Comparison of ENCODE assay signal across 15 cellular contexts in genomic region chr20:31836853-31837608, GRCh38. TPM values are rescaled to one million over a fixed set of nuclear protein-coding genes. Genes with fewer than 3 reads are reported as not detected.
A peak's percentile ranks its signal among the peaks of the same experiment; 100 is the strongest.
DNase-seq lines count a peak whose midpoint lies in the region; ATAC-seq, FAIRE-seq and TF ChIP-seq lines count a peak whose summit lies in the region.
"Had no signal": no experiment of that assay in that cellular context is flagged by ENCODE, and none has a peak within 500 bp of the region (broad histone marks: within the 10 kb centered on the region; RNA-seq: fewer than 3 reads in every experiment).

No MANE protein-coding gene starts in this region.

- H3K9ac ChIP-seq in HepG2 (ENCODE audit: insufficient read depth, low read depth, low read length): no peak overlapping the region

- TF ChIP-seq CTCF in HepG2 (CRISPR knock-in tag; IDR thresholded peaks at IDR 0.05) (no peak), right lobe of liver (IDR thresholded peaks at IDR 0.05) (no peak), fibroblast of villous mesenchyme (IDR thresholded peaks at IDR 0.05; ENCODE audit: insufficient read depth, low read depth, low read length) (no peak), type B pancreatic cell (conservative IDR thresholded peaks at IDR 0.05) (no peak)

- CTCF ChIA-PET in HepG2 (lab: Yijun Ruan, JAX; ENCODE audit: low intra/inter-chr PET ratio, low total read pairs): no interaction called here

- H3K27ac Mint-ChIP-seq in type B pancreatic cell: no peak overlapping the region

- H3K27ac ChIP-seq in HepG2 (ENCODE audit: extremely low read length, insufficient read depth, low read length): no peak overlapping the region
- H3K27ac ChIP-seq in right lobe of liver: no peak overlapping the region
- H3K27ac ChIP-seq: suprapubic skin had no signal

- no peaks in the 10 kb centered on the region for H4K20me1 ChIP-seq in HepG2 (ENCODE audit: insufficient read depth, low read length)

- no peak overlapping the region for H3K4me3 Mint-ChIP-seq in type B pancreatic cell
- H3K4me3 Mint-ChIP-seq: activated T-cell treated with anti-CD3 and anti-CD28 coated beads, Interleukin-2, amount 50 U/mL, for 24 hours; T-helper 17 cell had no signal

- ATAC-seq in HepG2 (no peak), right lobe of liver (no peak), left colon (no peak)

- H3K79me2 ChIP-seq in HepG2 (ENCODE audit: insufficient read depth, low read length): no peaks in the 10 kb centered on the region

- TF ChIP-seq RAD21 in HepG2 (CRISPR knock-in tag; IDR thresholded peaks at IDR 0.05): no peak

- 42% methylated on average over 5 of the region's 5 CpGs for WGBS in HepG2 (ENCODE audit: low lambda C conversion rate)
- 76% methylated on average over 3 of the region's 5 CpGs for WGBS in right lobe of liver (ENCODE audit: insufficient coverage, low coverage, low lambda C conversion rate, missing lambda C conversion rate)

- no peaks in the 10 kb centered on the region for H3K36me3 Mint-ChIP-seq in type B pancreatic cell

- intact Hi-C loops in HepG2 (cut with micrococcal nuclease; ENCODE audit: unreplicated experiment): no loop called here
- intact Hi-C loops in right lobe of liver (cut with DNase I): no loop called here
- intact Hi-C loops in left colon (cut with DNase I, micrococcal nuclease): no loop called here

- no peak for TF ChIP-seq POLR2A in HepG2 (IDR thresholded peaks at IDR 0.05; ENCODE audit: insufficient read depth in 1 of 2, low read depth in 2 of 2, low read length in 2 of 2)
- TF ChIP-seq POLR2A in right lobe of liver (IDR thresholded peaks at IDR 0.05): no peak

- DNase-seq in HepG2 (ENCODE audit: low spot score) (no peak), right lobe of liver (no peak), RCC 7860 (ENCODE audit: low spot score) (peak; percentile 11), fibroblast of villous mesenchyme (ENCODE audit: low read depth) (peak; percentile 30), type B pancreatic cell (ENCODE audit: extremely low spot score, unreplicated experiment) (peak; percentile 68), left colon (no peak)
- no peak for DNase-seq in activated CD8-positive, alpha-beta memory T cell treated with anti-CD3 and anti-CD28 coated beads for 24 hours
- DNase-seq in stimulated activated CD8-positive, alpha-beta memory T cell treated with anti-CD3 and anti-CD28 coated beads, Interleukin-4, amount 100 ng/mL, for 48 hours: no peak
- DNase-seq: activated T-cell treated with anti-CD3 and anti-CD28 coated beads, Interleukin-2, amount 50 U/mL, for 24 hours; NCI-H1105 treated with DMSO at 0.1 percent for 48 hours; T-helper 17 cell had no signal

- TF ChIP-seq EP300 in HepG2 (IDR thresholded peaks at IDR 0.05; ENCODE audit: low read depth in 2 of 2, low read length in 2 of 2): no peak
- TF ChIP-seq EP300 in HepG2 (CRISPR knock-in tag; IDR thresholded peaks at IDR 0.05; ENCODE audit: borderline replicate concordance): no peak

- FAIRE-seq in HepG2 (lab: Jason Lieb, UNC) (no peak), RCC 7860 (lab: Jason Lieb, UNC) (no peak)

- no peaks in the 10 kb centered on the region for H3K9me3 Mint-ChIP-seq in type B pancreatic cell
- H3K9me3 Mint-ChIP-seq: activated T-cell treated with anti-CD3 and anti-CD28 coated beads, Interleukin-2, amount 50 U/mL, for 24 hours had no signal

- H3K4me2 ChIP-seq in HepG2 (ENCODE audit: low read depth, low read length): no peak overlapping the region

- H3K9me3 ChIP-seq in HepG2 (ENCODE audit: low read length) (no peaks in the 10 kb centered on the region), right lobe of liver (no peaks in the 10 kb centered on the region)
- H3K9me3 ChIP-seq: suprapubic skin had no signal

- no TSS peak for BruUV-seq in HepG2 (replicated peaks; lab: Mats Ljungman, UMichigan)

- H3K4me1 ChIP-seq in HepG2 (ENCODE audit: insufficient read depth, low read length) (peaks cover 37% of the 10 kb centered on the region), right lobe of liver (no peaks in the 10 kb centered on the region)

- H3K27me3 Mint-ChIP-seq in type B pancreatic cell: no peaks in the 10 kb centered on the region
- H3K27me3 Mint-ChIP-seq: activated T-cell treated with anti-CD3 and anti-CD28 coated beads, Interleukin-2, amount 50 U/mL, for 24 hours; T-helper 17 cell had no signal

- POLR2A ChIA-PET in HepG2 (lab: Yijun Ruan, JAX): interaction anchor here (1.1 kb wide), 1 partner anchor 10 kb away, joined by 4 read pairs; no protein-coding TSS in a partner anchor

- no peak overlapping the region for H3K4me3 ChIP-seq in HepG2 (replicated peaks in 1 of 3; ENCODE audit: insufficient read depth in 1 of 3, low read depth in 2 of 3, low read length in 3 of 3)
- H3K4me3 ChIP-seq in right lobe of liver: no peak overlapping the region
- H3K4me3 ChIP-seq in fibroblast of villous mesenchyme (ENCODE audit: low read depth, low read length): no peak overlapping the region
- H3K4me3 ChIP-seq: suprapubic skin had no signal

- H3K27me3 ChIP-seq in HepG2 (ENCODE audit: control insufficient read depth in 1 of 2, insufficient read depth in 2 of 2, low read length in 2 of 2) (peaks cover 11 to 19% of the 10 kb centered on the region in 2 experiments; a peak in 3 of 5 replicates), right lobe of liver (no peaks in the 10 kb centered on the region)
- H3K27me3 ChIP-seq: suprapubic skin had no signal

- in situ Hi-C loops in HepG2 (cut with HindIII; ENCODE audit: extremely low pct_ligation_motif_present, low pct_unique_long_range_greater_than_20kb): no loop called here

- H3K4me1 Mint-ChIP-seq in type B pancreatic cell (ENCODE audit: unreplicated experiment): peaks cover 22% of the 10 kb centered on the region

- H3K36me3 ChIP-seq in HepG2 (replicated peaks in 1 of 2; ENCODE audit: control insufficient read depth in 1 of 2, insufficient read depth in 2 of 2, low read length in 2 of 2): no peaks in the 10 kb centered on the region
- no peaks in the 10 kb centered on the region for H3K36me3 ChIP-seq in right lobe of liver
- H3K36me3 ChIP-seq: suprapubic skin had no signal

- H2AFZ ChIP-seq in HepG2 (ENCODE audit: low read length): no peak overlapping the region

RNA-seq across cellular contexts. Expression of gene FOXS1, which starts 8.4 kb away (rescaled TPM):
- total RNA-seq in HepG2 (2016; rRNA removed; fragmentation: Illumina TruSeq; extraction: Trizol) (not detected in 2 replicates), right lobe of liver (under 1 TPM in 2 of 6 experiments, not detected in 4; 0.15 to 0.31 TPM), fibroblast of villous mesenchyme (1.7 and 2.9 TPM in 2 replicates), type B pancreatic cell (ENCODE audit: low replicate concordance) (0.22 TPM in 1 of 2 replicates, not detected in the other), left colon (under 1 TPM; 0.45 to 0.52 TPM)
- not detected in 2 replicates for total RNA-seq in HepG2 (2016; cell fraction: cytosol; rRNA removed; fragmentation: Illumina TruSeq; extraction: Trizol; ENCODE audit: low read depth)
- total RNA-seq in HepG2 (2016; cell fraction: insoluble cytoplasmic fraction; rRNA removed; fragmentation: Illumina TruSeq; extraction: Trizol): not detected in 2 replicates
- not detected in 2 replicates for total RNA-seq in HepG2 (2016; cell fraction: membrane; rRNA removed; fragmentation: Illumina TruSeq; extraction: Trizol)
- not detected in 2 replicates for total RNA-seq in HepG2 (2016; cell fraction: nucleus; rRNA removed; fragmentation: Illumina TruSeq; extraction: Trizol)
- polyA plus RNA-seq in HepG2 (2011; rRNA removed): not detected in 2 replicates
- polyA plus RNA-seq in HepG2 (2011; cell fraction: cytosol; rRNA removed): not detected in 2 replicates
- not detected in 2 replicates for polyA plus RNA-seq in HepG2 (2011; cell fraction: nucleus; rRNA removed)
- not detected in 2 replicates for polyA plus RNA-seq in HepG2 (2012)
- not detected in 2 replicates for polyA plus RNA-seq in HepG2 (2016; cell fraction: cytosol; fragmentation: Illumina TruSeq; extraction: Trizol; ENCODE audit: low read depth)
- not detected in 2 replicates for polyA plus RNA-seq in HepG2 (2016; cell fraction: insoluble cytoplasmic fraction; fragmentation: Illumina TruSeq; extraction: Trizol; ENCODE audit: low read depth)
- polyA plus RNA-seq in HepG2 (2016; cell fraction: membrane; fragmentation: Illumina TruSeq; extraction: Trizol; ENCODE audit: low read depth): not detected in 2 replicates
- not detected in 2 replicates for polyA plus RNA-seq in HepG2 (2016; cell fraction: nucleus; fragmentation: Illumina TruSeq; extraction: Trizol; ENCODE audit: insufficient read depth, low read depth)
- not detected in 2 replicates for polyA minus RNA-seq in HepG2 (2011; rRNA and poly(A)+ RNA removed; ENCODE audit: low replicate concordance)
- not detected in 2 replicates for polyA minus RNA-seq in HepG2 (2011; cell fraction: cytosol; rRNA and poly(A)+ RNA removed)
- not detected in 2 replicates for polyA minus RNA-seq in HepG2 (2011; cell fraction: nucleus; rRNA and poly(A)+ RNA removed)
- total RNA-seq: Calu3, dermis blood vessel endothelial cell, OCI-LY7, suprapubic skin, T-helper 17 cell had no signal

RNA-seq across cellular contexts. Expression of gene MYLK2, which starts 17.9 kb away (rescaled TPM):
- total RNA-seq in HepG2 (2016; rRNA removed; fragmentation: Illumina TruSeq; extraction: Trizol) (0.27 TPM in 1 of 2 replicates, not detected in the other), right lobe of liver (not detected), fibroblast of villous mesenchyme (under 0.01 and 0.32 TPM in 2 replicates), type B pancreatic cell (ENCODE audit: low replicate concordance) (0.21 and 0.77 TPM in 2 replicates), left colon (under 1 TPM in 1 of 2 donors, not detected in 1; 0.08 TPM)
- 0.09 and 0.10 TPM in 2 replicates for total RNA-seq in HepG2 (2016; cell fraction: cytosol; rRNA removed; fragmentation: Illumina TruSeq; extraction: Trizol; ENCODE audit: low read depth)
- total RNA-seq in HepG2 (2016; cell fraction: insoluble cytoplasmic fraction; rRNA removed; fragmentation: Illumina TruSeq; extraction: Trizol): 0.17 TPM in 1 of 2 replicates, not detected in the other
- 0.06 and 0.10 TPM in 2 replicates for total RNA-seq in HepG2 (2016; cell fraction: membrane; rRNA removed; fragmentation: Illumina TruSeq; extraction: Trizol)
- total RNA-seq in HepG2 (2016; cell fraction: nucleus; rRNA removed; fragmentation: Illumina TruSeq; extraction: Trizol): 0.50 TPM in 1 of 2 replicates, not detected in the other
- 0.04 TPM in 1 of 2 replicates, not detected in the other for polyA plus RNA-seq in HepG2 (2011; rRNA removed)
- 0.03 TPM in 1 of 2 replicates, not detected in the other for polyA plus RNA-seq in HepG2 (2011; cell fraction: cytosol; rRNA removed)
- polyA plus RNA-seq in HepG2 (2011; cell fraction: nucleus; rRNA removed): 0.05 and 0.32 TPM in 2 replicates
- not detected in 2 replicates for polyA plus RNA-seq in HepG2 (2012)
- polyA plus RNA-seq in HepG2 (2016; cell fraction: cytosol; fragmentation: Illumina TruSeq; extraction: Trizol; ENCODE audit: low read depth): 0.10 TPM in 1 of 2 replicates, not detected in the other
- polyA plus RNA-seq in HepG2 (2016; cell fraction: insoluble cytoplasmic fraction; fragmentation: Illumina TruSeq; extraction: Trizol; ENCODE audit: low read depth): 0.21 TPM in 1 of 2 replicates, not detected in the other
- 0.22 TPM in 1 of 2 replicates, not detected in the other for polyA plus RNA-seq in HepG2 (2016; cell fraction: membrane; fragmentation: Illumina TruSeq; extraction: Trizol; ENCODE audit: low read depth)
- polyA plus RNA-seq in HepG2 (2016; cell fraction: nucleus; fragmentation: Illumina TruSeq; extraction: Trizol; ENCODE audit: insufficient read depth, low read depth): 0.52 and 0.59 TPM in 2 replicates
- polyA minus RNA-seq in HepG2 (2011; rRNA and poly(A)+ RNA removed; ENCODE audit: low replicate concordance): 0.18 and 0.28 TPM in 2 replicates
- polyA minus RNA-seq in HepG2 (2011; cell fraction: cytosol; rRNA and poly(A)+ RNA removed): not detected in 2 replicates
- polyA minus RNA-seq in HepG2 (2011; cell fraction: nucleus; rRNA and poly(A)+ RNA removed): 0.25 and 0.39 TPM in 2 replicates
- total RNA-seq: suprapubic skin, T-helper 17 cell had no signal

RNA-seq across cellular contexts. Expression of gene DUSP15, which starts 33.3 kb away (rescaled TPM):
- total RNA-seq in HepG2 (2016; rRNA removed; fragmentation: Illumina TruSeq; extraction: Trizol): 0.18 and 0.93 TPM in 2 replicates
- total RNA-seq in HepG2 (2016; cell fraction: cytosol; rRNA removed; fragmentation: Illumina TruSeq; extraction: Trizol; ENCODE audit: low read depth): 1.1 TPM in 2 replicates
- total RNA-seq in HepG2 (2016; cell fraction: insoluble cytoplasmic fraction; rRNA removed; fragmentation: Illumina TruSeq; extraction: Trizol): 0.37 and 0.69 TPM in 2 replicates
- 0.93 and 1.2 TPM in 2 replicates for total RNA-seq in HepG2 (2016; cell fraction: membrane; rRNA removed; fragmentation: Illumina TruSeq; extraction: Trizol)
- total RNA-seq in HepG2 (2016; cell fraction: nucleus; rRNA removed; fragmentation: Illumina TruSeq; extraction: Trizol): 0.43 and 1.6 TPM in 2 replicates
- polyA plus RNA-seq in HepG2 (2011; rRNA removed): 0.17 and 0.46 TPM in 2 replicates
- polyA plus RNA-seq in HepG2 (2011; cell fraction: cytosol; rRNA removed): 0.60 and 0.79 TPM in 2 replicates
- polyA plus RNA-seq in HepG2 (2011; cell fraction: nucleus; rRNA removed): 0.95 and 1.2 TPM in 2 replicates
- polyA plus RNA-seq in HepG2 (2012): 0.50 and 0.83 TPM in 2 replicates
- polyA plus RNA-seq in HepG2 (2016; cell fraction: cytosol; fragmentation: Illumina TruSeq; extraction: Trizol; ENCODE audit: low read depth): 0.60 and 1.1 TPM in 2 replicates
- polyA plus RNA-seq in HepG2 (2016; cell fraction: insoluble cytoplasmic fraction; fragmentation: Illumina TruSeq; extraction: Trizol; ENCODE audit: low read depth): 0.47 and 1.2 TPM in 2 replicates
- polyA plus RNA-seq in HepG2 (2016; cell fraction: membrane; fragmentation: Illumina TruSeq; extraction: Trizol; ENCODE audit: low read depth): 0.72 and 1.1 TPM in 2 replicates
- polyA plus RNA-seq in HepG2 (2016; cell fraction: nucleus; fragmentation: Illumina TruSeq; extraction: Trizol; ENCODE audit: insufficient read depth, low read depth): 0.88 and 1.7 TPM in 2 replicates
- polyA minus RNA-seq in HepG2 (2011; rRNA and poly(A)+ RNA removed; ENCODE audit: low replicate concordance): 0.56 TPM in 1 of 2 replicates, not detected in the other
- not detected in 2 replicates for polyA minus RNA-seq in HepG2 (2011; cell fraction: cytosol; rRNA and poly(A)+ RNA removed)
- polyA minus RNA-seq in HepG2 (2011; cell fraction: nucleus; rRNA and poly(A)+ RNA removed): 0.87 TPM in 1 of 2 replicates, not detected in the other
- total RNA-seq in right lobe of liver: 1 to 10 TPM in 1 of 6 experiments, under 1 TPM in 2, not detected in 3; 0.22 to 1.1 (median 0.42) TPM
- 0.32 TPM in 1 of 2 replicates, not detected in the other for total RNA-seq in fibroblast of villous mesenchyme
- 3.0 and 9.1 TPM in 2 replicates for total RNA-seq in type B pancreatic cell (ENCODE audit: low replicate concordance)
- under 1 TPM; 0.27 to 0.78 TPM for total RNA-seq in left colon
- total RNA-seq: Calu3, T-helper 17 cell had no signal

RNA-seq across cellular contexts. Expression of gene TTLL9, which starts 33.4 kb away (rescaled TPM):
- total RNA-seq in HepG2 (2016; rRNA removed; fragmentation: Illumina TruSeq; extraction: Trizol): not detected in 2 replicates
- not detected in 2 replicates for total RNA-seq in HepG2 (2016; cell fraction: cytosol; rRNA removed; fragmentation: Illumina TruSeq; extraction: Trizol; ENCODE audit: low read depth)
- total RNA-seq in HepG2 (2016; cell fraction: insoluble cytoplasmic fraction; rRNA removed; fragmentation: Illumina TruSeq; extraction: Trizol): not detected in 2 replicates
- not detected in 2 replicates for total RNA-seq in HepG2 (2016; cell fraction: membrane; rRNA removed; fragmentation: Illumina TruSeq; extraction: Trizol)
- total RNA-seq in HepG2 (2016; cell fraction: nucleus; rRNA removed; fragmentation: Illumina TruSeq; extraction: Trizol): not detected in 2 replicates
- polyA plus RNA-seq in HepG2 (2011; rRNA removed): 0.05 TPM in 1 of 2 replicates, not detected in the other
- polyA plus RNA-seq in HepG2 (2011; cell fraction: cytosol; rRNA removed): not detected in 2 replicates
- polyA plus RNA-seq in HepG2 (2011; cell fraction: nucleus; rRNA removed): 0.14 TPM in 1 of 2 replicates, not detected in the other
- not detected in 2 replicates for polyA plus RNA-seq in HepG2 (2012)
- polyA plus RNA-seq in HepG2 (2016; cell fraction: cytosol; fragmentation: Illumina TruSeq; extraction: Trizol; ENCODE audit: low read depth): not detected in 2 replicates
- polyA plus RNA-seq in HepG2 (2016; cell fraction: insoluble cytoplasmic fraction; fragmentation: Illumina TruSeq; extraction: Trizol; ENCODE audit: low read depth): not detected in 2 replicates
- not detected in 2 replicates for polyA plus RNA-seq in HepG2 (2016; cell fraction: membrane; fragmentation: Illumina TruSeq; extraction: Trizol; ENCODE audit: low read depth)
- not detected in 2 replicates for polyA plus RNA-seq in HepG2 (2016; cell fraction: nucleus; fragmentation: Illumina TruSeq; extraction: Trizol; ENCODE audit: insufficient read depth, low read depth)
- not detected in 2 replicates for polyA minus RNA-seq in HepG2 (2011; rRNA and poly(A)+ RNA removed; ENCODE audit: low replicate concordance)
- not detected in 2 replicates for polyA minus RNA-seq in HepG2 (2011; cell fraction: cytosol; rRNA and poly(A)+ RNA removed)
- not detected in 2 replicates for polyA minus RNA-seq in HepG2 (2011; cell fraction: nucleus; rRNA and poly(A)+ RNA removed)
- not detected for total RNA-seq in right lobe of liver
- not detected in 2 replicates for total RNA-seq in fibroblast of villous mesenchyme
- total RNA-seq in type B pancreatic cell (ENCODE audit: low replicate concordance): 0.17 and 3.4 TPM in 2 replicates
- total RNA-seq in left colon: under 1 TPM in 1 of 2 donors, not detected in 1; 0.14 TPM
- total RNA-seq: Calu3, dermis blood vessel endothelial cell, OCI-LY7, T-helper 17 cell had no signal

Comparison
In these comparisons a context has a peak if more than half of its experiments do, and no peak if none do; other contexts are left out.
1. DNase-seq: peak in RCC 7860 (single experiment), fibroblast of villous mesenchyme (single experiment) and type B pancreatic cell (single experiment); none in HepG2 (single experiment), right lobe of liver (0 of 3), left colon (0 of 2), activated CD8-positive, alpha-beta memory T cell treated with anti-CD3 and anti-CD28 coated beads for 24 hours (single experiment) and stimulated activated CD8-positive, alpha-beta memory T cell treated with anti-CD3 and anti-CD28 coated beads, Interleukin-4, amount 100 ng/mL, for 48 hours (single experiment).